In genomic region chr17:17097763-17098345, GRCh38 we compare ENCODE assay signal across 14 cellular contexts. TPM values are rescaled to one million over a fixed set of nuclear protein-coding genes. Genes with fewer than 3 reads are reported as not detected.
DNase-seq lines count a peak whose midpoint lies in the region; ATAC-seq and TF ChIP-seq lines count a peak whose summit lies in the region.
"Had no signal": no experiment of that assay in that cellular context is flagged by ENCODE, and none has a peak within 500 bp of the region (broad histone marks: within the 10 kb centered on the region; RNA-seq: fewer than 3 reads in every experiment).

No MANE protein-coding gene starts in this region.

- H3K27ac ChIP-seq in endodermal cell (ENCODE audit: low read depth, low read length) (peak overlapping the region; percentile 50), testis (peak overlapping the region; percentile 58 to 63)
- H3K27ac ChIP-seq: C4-2B had no signal

- no peaks in the 10 kb centered on the region for H3K27me3 ChIP-seq in endodermal cell (ENCODE audit: control insufficient read depth, insufficient read depth, low read length, poor library complexity, severe bottlenecking)
- no peaks in the 10 kb centered on the region for H3K27me3 ChIP-seq in testis

- H3K4me3 ChIP-seq in endodermal cell (ENCODE audit: low read length) (no peak overlapping the region), testis (no peak overlapping the region)

- no peaks in the 10 kb centered on the region for H3K9me3 Mint-ChIP-seq in activated T-helper 17 cell treated with anti-CD3 and anti-CD28 coated beads, Interleukin-2, amount 50 U/mL, for 72 hours
- no peaks in the 10 kb centered on the region for H3K9me3 Mint-ChIP-seq in endodermal cell
- no peaks in the 10 kb centered on the region for H3K9me3 Mint-ChIP-seq in nephron progenitor cell
- H3K9me3 Mint-ChIP-seq: IgD-negative memory B cell had no signal

- intact Hi-C loops in testis (cut with DNase I; ENCODE audit: low total_unique reads), result no loop called here

- H3K4me3 Mint-ChIP-seq in activated T-helper 17 cell treated with anti-CD3 and anti-CD28 coated beads, Interleukin-2, amount 50 U/mL, for 72 hours, result no peak overlapping the region
- H3K4me3 Mint-ChIP-seq in endodermal cell (no peak overlapping the region), nephron progenitor cell (no peak overlapping the region)
- H3K4me3 Mint-ChIP-seq: IgD-negative memory B cell had no signal

- H3K9ac ChIP-seq in endodermal cell (ENCODE audit: extremely low read depth, low read length, poor library complexity, severe bottlenecking), result no peak overlapping the region
- H3K9ac ChIP-seq: parathyroid adenoma, SK-N-SH had no signal

- DNase-seq in endodermal cell (no peak), nephron progenitor cell (no peak), testis (no peak), erythroblast (lab: John Stamatoyannopoulos, UW) (no peak)
- DNase-seq: activated CD8-positive, alpha-beta memory T cell treated with anti-CD3 and anti-CD28 coated beads for 24 hours; hypothalamus; NCI-H1092; SK-N-SH had no signal

- no peaks in the 10 kb centered on the region for H3K4me1 ChIP-seq in endodermal cell (ENCODE audit: control insufficient read depth, insufficient read depth, low read length)
- peaks cover 50% of the 10 kb centered on the region for H3K4me1 ChIP-seq in testis

- H3K36me3 ChIP-seq in endodermal cell (ENCODE audit: control insufficient read depth, insufficient read depth, low read length) (peaks cover 10% of the 10 kb centered on the region), testis (ENCODE audit: low read depth, missing control alignments) (no peaks in the 10 kb centered on the region)

- ATAC-seq in activated T-helper 17 cell treated with anti-CD3 and anti-CD28 coated beads, Interleukin-2, amount 50 U/mL, for 72 hours (replicated peaks), result no peak
- ATAC-seq in HG02759 (IDR thresholded peaks at IDR 0.05; ENCODE audit: unreplicated experiment) (no peak), GM18519 (IDR thresholded peaks at IDR 0.05; ENCODE audit: low FRiP score, unreplicated experiment) (no peak)

- WGBS in endodermal cell (ENCODE audit: insufficient coverage in 1 of 2, insufficient read length in 1 of 2), 2 experiments, result 79 to 95% methylated on average over 2 to 7 of the region's 7 CpGs
- 73 to 83% methylated on average over 7 of the region's 7 CpGs for WGBS in testis, 2 donors

- no peak for TF ChIP-seq CTCF in endodermal cell (conservative IDR thresholded peaks at IDR 0.05)
- no peak for TF ChIP-seq CTCF in nephron progenitor cell (IDR thresholded peaks at IDR 0.05)
- TF ChIP-seq CTCF in testis (IDR thresholded peaks at IDR 0.05), result no peak

- peaks cover 24% of the 10 kb centered on the region for H3K4me1 Mint-ChIP-seq in activated T-helper 17 cell treated with anti-CD3 and anti-CD28 coated beads, Interleukin-2, amount 50 U/mL, for 72 hours
- H3K4me1 Mint-ChIP-seq in endodermal cell (peaks cover 21% of the 10 kb centered on the region), nephron progenitor cell (peaks cover 43% of the 10 kb centered on the region)

- TF ChIP-seq POLR2A in testis (IDR thresholded peaks at IDR 0.05) (no peak), erythroblast (IDR thresholded peaks at IDR 0.05; ENCODE audit: low read length) (no peak)

- H3K36me3 Mint-ChIP-seq in activated T-helper 17 cell treated with anti-CD3 and anti-CD28 coated beads, Interleukin-2, amount 50 U/mL, for 72 hours (ENCODE audit: low read depth), result peaks cover 10% of the 10 kb centered on the region
- H3K36me3 Mint-ChIP-seq in endodermal cell (ENCODE audit: low read depth) (peaks cover 6% of the 10 kb centered on the region), nephron progenitor cell (ENCODE audit: low read depth) (peaks cover 21% of the 10 kb centered on the region)
- H3K36me3 Mint-ChIP-seq: IgD-negative memory B cell had no signal

- H3K9me3 ChIP-seq in endodermal cell (ENCODE audit: control insufficient read depth, low read length) (no peaks in the 10 kb centered on the region), testis (no peaks in the 10 kb centered on the region)
- H3K9me3 ChIP-seq: SK-N-SH had no signal

- peak overlapping the region; percentile 38 for H3K27ac Mint-ChIP-seq in activated T-helper 17 cell treated with anti-CD3 and anti-CD28 coated beads, Interleukin-2, amount 50 U/mL, for 72 hours
- H3K27ac Mint-ChIP-seq in endodermal cell (peak overlapping the region; percentile 69), nephron progenitor cell (peak overlapping the region; percentile 89)

- H3K27me3 Mint-ChIP-seq in activated T-helper 17 cell treated with anti-CD3 and anti-CD28 coated beads, Interleukin-2, amount 50 U/mL, for 72 hours, result no peaks in the 10 kb centered on the region
- H3K27me3 Mint-ChIP-seq in endodermal cell (ENCODE audit: insufficient read depth), result no peaks in the 10 kb centered on the region
- no peaks in the 10 kb centered on the region for H3K27me3 Mint-ChIP-seq in nephron progenitor cell (ENCODE audit: low read depth, poor library complexity)
- H3K27me3 Mint-ChIP-seq: IgD-negative memory B cell had no signal

RNA-seq across cellular contexts. Expression of gene MPRIP, which starts 55.6 kb away (rescaled TPM):
- total RNA-seq in activated T-helper 17 cell treated with anti-CD3 and anti-CD28 coated beads, Interleukin-2, amount 50 U/mL, for 72 hours, result 100 to 1,000 TPM; 204 to 207 TPM
- 100 to 1,000 TPM; 154 to 155 TPM for total RNA-seq in endodermal cell
- 126 TPM for polyA plus RNA-seq in endodermal cell (2013, experiment 1 of 2)
- polyA plus RNA-seq in endodermal cell (2013, experiment 2 of 2), result 112 TPM
- 100 to 1,000 TPM; 304 to 337 TPM for total RNA-seq in testis
- polyA plus RNA-seq in testis (ENCODE audit: insufficient read depth, low read depth, low replicate concordance), result 191 TPM

Comparison
In these comparisons a context has a peak if more than half of its experiments do, and no peak if none do; other contexts are left out.
1. H3K27ac Mint-ChIP-seq: peak in every context shown above with its lines; median percentile 89 in nephron progenitor cell; 69 in endodermal cell; 38 in activated T-helper 17 cell treated with anti-CD3 and anti-CD28 coated beads, Interleukin-2, amount 50 U/mL, for 72 hours.